18 cellular contexts compared by ENCODE assay signal in the genomic region with DNA sequence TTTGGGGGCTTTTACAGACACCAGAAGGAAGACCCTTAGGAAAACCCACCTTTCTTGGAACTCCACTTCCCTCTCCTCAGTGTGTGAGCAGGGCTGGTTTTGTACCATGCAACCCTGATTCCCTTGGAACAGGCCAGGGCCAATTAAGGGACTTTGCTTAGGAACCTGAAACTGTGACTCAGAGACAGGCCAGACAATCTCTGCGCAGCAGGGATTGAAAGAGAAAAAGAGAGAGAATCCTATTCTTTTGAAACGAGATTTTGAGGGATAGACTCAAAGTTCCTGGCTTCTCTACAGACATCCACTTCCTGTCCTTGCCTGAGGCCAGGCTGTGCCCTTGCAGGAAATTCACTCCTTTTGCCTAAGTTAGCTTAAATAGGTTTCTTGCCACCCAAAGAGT.
DNase-seq lines count a peak whose midpoint lies in the region; FAIRE-seq and TF ChIP-seq lines count a peak whose summit lies in the region.
"Had no signal": no experiment of that assay in that cellular context is flagged by ENCODE, and none has a peak within 500 bp of the region (broad histone marks: within the 10 kb centered on the region; RNA-seq: fewer than 3 reads in every experiment).

No MANE protein-coding gene starts in this region.

- peaks cover 10% of the 10 kb centered on the region for H3K27me3 Mint-ChIP-seq in nephron (ENCODE audit: low read depth)

- peak overlapping the region in 2 of 3 experiments; percentile 25 to 28 for H3K27ac Mint-ChIP-seq in nephron
- H3K27ac Mint-ChIP-seq: activated CD8-positive, alpha-beta memory T cell treated with anti-CD3 and anti-CD28 coated beads, Interleukin-2, amount 10 ng/mL, durations not matched to agents 7 days and 5 days; B cell; T-helper 17 cell had no signal

- DNase-seq in EL (peak; percentile 40), NCI-H69 (lab: John Stamatoyannopoulos, UW) (peak; percentile 59), choroid plexus epithelial cell (ENCODE audit: low read depth) (peak; percentile 13), NCI-H1436 (lab: John Stamatoyannopoulos, UW) (no peak), urothelium cell line (ENCODE audit: low spot score) (no peak), NCI-H2029 treated with DMSO at 0.1 percent for 48 hours (lab: John Stamatoyannopoulos, UW) (no peak)
- DNase-seq: activated CD8-positive, alpha-beta memory T cell treated with anti-CD3 and anti-CD28 coated beads, Interleukin-2, amount 10 ng/mL, durations not matched to agents 7 days and 5 days; activated effector memory CD4-positive, alpha-beta T cell treated with anti-CD3 and anti-CD28 coated beads, Interleukin-2, amount 50 U/mL, for 16 hours; amygdala; DMS 273 treated with DMSO at 0.1 percent for 48 hours; heart right ventricle; occipital lobe; right lobe of liver; substantia nigra; T-helper 17 cell had no signal

- TF ChIP-seq CTCF in choroid plexus epithelial cell (conservative IDR thresholded peaks at IDR 0.05; ENCODE audit: low read depth, low read length) (no peak), nephron (IDR thresholded peaks at IDR 0.05; ENCODE audit: unreplicated experiment in 3 of 3) (no peak)

- no peak overlapping the region for H3K4me3 ChIP-seq in choroid plexus epithelial cell (ENCODE audit: low read depth, low read length)
- H3K4me3 ChIP-seq: heart right ventricle, right lobe of liver had no signal

- H3K9me3 Mint-ChIP-seq in nephron: no peaks in the 10 kb centered on the region
- H3K9me3 Mint-ChIP-seq: IgD-negative memory B cell had no signal

- H3K4me1 Mint-ChIP-seq in nephron: peaks cover 40% of the 10 kb centered on the region
- H3K4me1 Mint-ChIP-seq: activated CD8-positive, alpha-beta memory T cell treated with anti-CD3 and anti-CD28 coated beads, Interleukin-2, amount 10 ng/mL, durations not matched to agents 7 days and 5 days; B cell had no signal

- no peaks in the 10 kb centered on the region for H3K36me3 Mint-ChIP-seq in nephron (ENCODE audit: low read depth)
- H3K36me3 Mint-ChIP-seq: activated CD8-positive, alpha-beta memory T cell treated with anti-CD3 and anti-CD28 coated beads, Interleukin-2, amount 10 ng/mL, durations not matched to agents 7 days and 5 days had no signal

- no peak overlapping the region for H3K4me3 Mint-ChIP-seq in nephron
- H3K4me3 Mint-ChIP-seq: activated CD8-positive, alpha-beta memory T cell treated with anti-CD3 and anti-CD28 coated beads, Interleukin-2, amount 10 ng/mL, durations not matched to agents 7 days and 5 days; B cell; IgD-negative memory B cell; T-helper 17 cell had no signal

- no peak for FAIRE-seq in urothelium cell line (lab: Jason Lieb, UNC)

Comparison
In these comparisons a context has a peak if more than half of its experiments do, and no peak if none do; other contexts are left out.
1. DNase-seq: peak in EL (single experiment), NCI-H69 (single experiment) and choroid plexus epithelial cell (single experiment); none in NCI-H1436 (single experiment), urothelium cell line (single experiment) and NCI-H2029 treated with DMSO at 0.1 percent for 48 hours (single experiment).